ENCODE assay signal across 8 cellular contexts in the genomic region with DNA sequence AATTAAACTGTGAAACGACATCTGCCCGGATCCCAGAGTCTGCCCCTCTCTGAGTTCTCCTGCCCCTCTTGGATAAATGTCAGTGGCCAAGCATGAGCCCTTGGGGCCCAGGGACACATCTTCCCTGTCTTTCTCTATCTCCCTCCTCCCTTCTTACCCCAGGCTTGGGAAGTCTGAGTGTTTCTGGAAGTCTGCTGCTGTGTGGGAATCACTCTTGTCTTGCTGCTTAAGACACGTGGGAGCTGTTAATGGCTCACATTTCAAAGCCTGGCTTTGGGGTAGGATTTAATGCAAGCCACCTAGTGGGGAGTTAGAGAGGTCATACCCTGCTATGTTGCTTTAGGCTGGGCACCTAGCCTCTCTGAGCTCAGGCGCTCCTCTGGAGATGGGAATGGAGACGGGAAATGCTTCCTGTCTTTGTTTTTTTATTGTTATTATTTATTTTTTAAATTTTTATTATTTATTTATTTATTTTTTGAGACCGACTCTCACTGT.
DNase-seq lines count a peak whose midpoint lies in the region; ATAC-seq and TF ChIP-seq lines count a peak whose summit lies in the region.

No MANE protein-coding gene starts in this region.

- peaks cover 15% of the 10 kb centered on the region for H3K4me1 Mint-ChIP-seq in T-helper 17 cell

- H3K36me3 Mint-ChIP-seq in T-helper 17 cell (ENCODE audit: low read depth), result no peaks in the 10 kb centered on the region

- no peak overlapping the region for H3K4me3 Mint-ChIP-seq in T-helper 17 cell

- H3K4me1 ChIP-seq in right atrium auricular region (peaks cover 0 to 54% of the 10 kb centered on the region in 2 donors), gastrocnemius medialis (peaks cover 9 to 12% of the 10 kb centered on the region in 2 donors)

- in situ Hi-C loops in gastrocnemius medialis (cut with MboI; ENCODE audit: low sequenced_read_pairs in 4 of 4), result no loop called here

- H3K9me3 ChIP-seq in right atrium auricular region (no peaks in the 10 kb centered on the region), T-helper 17 cell (ENCODE audit: control insufficient read depth, low read length, poor library complexity, severe bottlenecking) (no peaks in the 10 kb centered on the region), gastrocnemius medialis (no peaks in the 10 kb centered on the region)

- TF ChIP-seq POLR2A in gastrocnemius medialis (IDR thresholded peaks at IDR 0.05), result no peak

- no peak overlapping the region for H3K27ac Mint-ChIP-seq in T-helper 17 cell

- H3K27me3 ChIP-seq in right atrium auricular region, result no peaks in the 10 kb centered on the region
- no peaks in the 10 kb centered on the region for H3K27me3 ChIP-seq in gastrocnemius medialis

- H3K27ac ChIP-seq in right atrium auricular region, result no peak overlapping the region
- H3K27ac ChIP-seq in gastrocnemius medialis, result peak overlapping the region; percentile 17 to 60 (median 34)

- intact Hi-C loops in Right ventricle myocardium superior (cut with DNase I), result no loop called here
- intact Hi-C loops in gastrocnemius medialis (cut with DNase I; ENCODE audit: low total_unique reads), result no loop called here

- peaks cover 66% of the 10 kb centered on the region for H3K27me3 Mint-ChIP-seq in T-helper 17 cell

- no peaks in the 10 kb centered on the region for H3K36me3 ChIP-seq in right atrium auricular region
- no peaks in the 10 kb centered on the region for H3K36me3 ChIP-seq in gastrocnemius medialis

- DNase-seq in Right ventricle myocardium superior (no peak), right atrium auricular region (ENCODE audit: low spot score) (no peak), LoVo (ENCODE audit: low spot score) (peak; percentile 18), T-helper 17 cell (no peak), germinal center (ENCODE audit: low spot score) (peak; percentile 59), gastrocnemius medialis (peak; percentile 54 to 67), activated gamma-delta T cell treated with Interleukin-2 at 50 U/mL for 16 hours (no peak)

- H3K4me3 ChIP-seq in right atrium auricular region (no peak overlapping the region), gastrocnemius medialis (no peak overlapping the region)

- peak in 1 of 2 donors; percentile 58 for TF ChIP-seq CTCF in right atrium auricular region (IDR thresholded peaks at IDR 0.05)
- TF ChIP-seq CTCF in gastrocnemius medialis (IDR thresholded peaks at IDR 0.05 in 4 of 5, conservative IDR thresholded peaks at IDR 0.05 in 1 of 5), result peak in 4 of 5 experiments; percentile 57 to 68 (median 64)

- ATAC-seq in Right ventricle myocardium superior (ENCODE audit: poor library complexity), result peak; percentile 55
- ATAC-seq in T-helper 17 cell, result peak; percentile 57
- peak; percentile 97 for ATAC-seq in gastrocnemius medialis
- ATAC-seq in HG03342 (IDR thresholded peaks at IDR 0.05; ENCODE audit: unreplicated experiment), result no peak

Comparison
In these comparisons a context has a peak if more than half of its experiments do, and no peak if none do; other contexts are left out.
1. DNase-seq: peak in LoVo (single experiment), germinal center (single experiment) and gastrocnemius medialis (2 of 2); none in Right ventricle myocardium superior (single experiment), right atrium auricular region (single experiment), T-helper 17 cell (0 of 3) and activated gamma-delta T cell treated with Interleukin-2 at 50 U/mL for 16 hours (single experiment).
2. H3K27ac ChIP-seq: peak in gastrocnemius medialis (4 of 4); none in right atrium auricular region (0 of 2).